In genomic region chr12:70367268-70368141, GRCh38 we compare ENCODE assay signal across 8 cellular contexts. TPM values are rescaled to one million over a fixed set of nuclear protein-coding genes. Genes with fewer than 3 reads are reported as not detected.
DNase-seq lines count a peak whose midpoint lies in the region; ATAC-seq, FAIRE-seq and TF ChIP-seq lines count a peak whose summit lies in the region.

No MANE protein-coding gene starts in this region.

- no peak for FAIRE-seq in D721Med (lab: Jason Lieb, UNC)

- peaks cover 0 to 25% (median 14%) of the 10 kb centered on the region in 11 experiments; a peak in 15 of 22 replicates for H4K20me1 ChIP-seq in BLaER1 treated with 17β-estradiol and CSF1 and Interleukin-3, amounts not matched to agents 10 nM and 100 nM
- H4K20me1 ChIP-seq in IMR-90 (ENCODE audit: insufficient read depth, low read length), result no peaks in the 10 kb centered on the region

- H4K8ac ChIP-seq in IMR-90 (ENCODE audit: low read depth in 2 of 2, low read length in 2 of 2) (no peak overlapping the region), mesendoderm (ENCODE audit: low read depth, low read length) (no peak overlapping the region)

- no peak overlapping the region for H2BK20ac ChIP-seq in IMR-90 (ENCODE audit: low read depth, low read length)

- no peak overlapping the region for H3K4ac ChIP-seq in IMR-90 (ENCODE audit: low read depth, low read length)
- H3K4ac ChIP-seq in mesendoderm (ENCODE audit: low read depth, low read length), result peak overlapping the region; percentile 1

- H3K9me1 ChIP-seq in IMR-90 (ENCODE audit: insufficient read depth, low read length), result no peaks in the 10 kb centered on the region

- H3K4me3 Mint-ChIP-seq in chondrocyte (ENCODE audit: unreplicated experiment), result peak overlapping the region; percentile 90

- H2BK15ac ChIP-seq in IMR-90 (ENCODE audit: low read depth, low read length), result no peak overlapping the region
- no peak overlapping the region for H2BK15ac ChIP-seq in mesendoderm (replicated peaks; ENCODE audit: low read depth)

- H2AK5ac ChIP-seq in IMR-90 (ENCODE audit: low read depth, low read length) (no peak overlapping the region), mesendoderm (ENCODE audit: low read length) (no peak overlapping the region)

- H3K4me1 ChIP-seq in BLaER1 treated with 17β-estradiol and CSF1 and Interleukin-3, amounts not matched to agents 10 nM and 100 nM, result peaks cover 7 to 28% (median 19%) of the 10 kb centered on the region in 10 experiments; a peak in 18 of 20 replicates
- H3K4me1 ChIP-seq in IMR-90 (ENCODE audit: control insufficient read depth, insufficient read depth, low read length), result peaks cover 3% of the 10 kb centered on the region; the same call in 1 of the 2 replicates
- no peaks in the 10 kb centered on the region for H3K4me1 ChIP-seq in mesendoderm (ENCODE audit: control insufficient read depth, low read depth, low read length)
- H3K4me1 ChIP-seq in uterus, result no peaks in the 10 kb centered on the region
- H3K4me1 ChIP-seq in body of pancreas, result peaks cover 24% of the 10 kb centered on the region

- H2BK120ac ChIP-seq in IMR-90 (ENCODE audit: low read depth, low read length) (no peak overlapping the region), mesendoderm (ENCODE audit: low read depth, low read length) (no peak overlapping the region)

- H3K4me2 ChIP-seq in BLaER1 treated with 17β-estradiol and CSF1 and Interleukin-3, amounts not matched to agents 10 nM and 100 nM, result peak overlapping the region; percentile 92 to 100 (median 98)
- H3K4me2 ChIP-seq in IMR-90 (ENCODE audit: low read depth, low read length), result peak overlapping the region; percentile 94
- H3K4me2 ChIP-seq in mesendoderm (ENCODE audit: low read length), result peak overlapping the region; percentile 44

- peaks cover 1% of the 10 kb centered on the region for H3K36me3 Mint-ChIP-seq in chondrocyte (ENCODE audit: low read depth)

- no peak overlapping the region for H3K27ac Mint-ChIP-seq in chondrocyte (ENCODE audit: unreplicated experiment)

- DNase-seq in IMR-90, result peak; percentile 11
- no peak for DNase-seq in chondrocyte (ENCODE audit: low spot score)
- peak; percentile 42 for DNase-seq in mesendoderm
- DNase-seq in uterus, result no peak
- no peak for DNase-seq in body of pancreas
- no peak for DNase-seq in D721Med (ENCODE audit: insufficient read length, low spot score)

- dilution Hi-C loops in IMR-90 (cut with HindIII; ENCODE audit: low sequenced_read_pairs, unreplicated experiment), result no loop called here

- no peaks in the 10 kb centered on the region for H3K9me3 Mint-ChIP-seq in chondrocyte (ENCODE audit: low read depth)

- H3K4me3 ChIP-seq in BLaER1 treated with 17β-estradiol and CSF1 and Interleukin-3, amounts not matched to agents 10 nM and 100 nM, result peak overlapping the region; percentile 67 to 81 (median 74)
- H3K4me3 ChIP-seq in IMR-90 (ENCODE audit: insufficient read depth, low read depth, low read length) (peak overlapping the region; percentile 85), mesendoderm (ENCODE audit: low read length) (peak overlapping the region; percentile 96), uterus (peak overlapping the region; percentile 45 to 71), body of pancreas (peak overlapping the region in 1 of 2 donors; percentile 43)

- peaks cover 36% of the 10 kb centered on the region for H3K79me2 ChIP-seq in mesendoderm (ENCODE audit: control insufficient read depth, insufficient read depth, low read length)

- no peak for TF ChIP-seq RAD21 in IMR-90 (IDR thresholded peaks at IDR 0.05; ENCODE audit: low read length)

- no peak overlapping the region for H4K5ac ChIP-seq in IMR-90 (ENCODE audit: low read depth, low read length)
- no peak overlapping the region for H4K5ac ChIP-seq in mesendoderm (ENCODE audit: low read length)

- peak overlapping the region in 7 of 11 experiments; percentile 43 to 76 (median 69); a peak in 10 of 22 replicates for H3K9ac ChIP-seq in BLaER1 treated with 17β-estradiol and CSF1 and Interleukin-3, amounts not matched to agents 10 nM and 100 nM
- H3K9ac ChIP-seq in IMR-90 (ENCODE audit: low read depth, low read length) (no peak overlapping the region), mesendoderm (ENCODE audit: low read length) (peak overlapping the region; percentile 96)

- POLR2A ChIA-PET in IMR-90 (lab: Charles Lee; ENCODE audit: unreplicated experiment), result no interaction called here

- no peaks in the 10 kb centered on the region for H3K9me3 ChIP-seq in BLaER1 treated with 17β-estradiol and CSF1 and Interleukin-3, amounts not matched to agents 10 nM and 100 nM (replicated peaks in 1 of 11)
- no peaks in the 10 kb centered on the region for H3K9me3 ChIP-seq in IMR-90 (ENCODE audit: control insufficient read depth, insufficient read depth, low read length)
- no peaks in the 10 kb centered on the region for H3K9me3 ChIP-seq in uterus
- peaks cover 0 to 3% (median 0%) of the 10 kb centered on the region in 3 donors for H3K9me3 ChIP-seq in body of pancreas

- H2AK9ac ChIP-seq in IMR-90 (replicated peaks; ENCODE audit: low read depth, low read length, poor library complexity), result peak overlapping the region; percentile 45

- H3K23ac ChIP-seq in IMR-90 (ENCODE audit: low read depth, low read length), result peak overlapping the region; percentile 73; the same call in 1 of the 2 replicates
- no peak overlapping the region for H3K23ac ChIP-seq in mesendoderm (ENCODE audit: low read length)

- TF ChIP-seq CTCF in IMR-90 (conservative IDR thresholded peaks at IDR 0.05; ENCODE audit: low read depth, low read length) (no peak), chondrocyte (IDR thresholded peaks at IDR 0.05) (no peak), uterus (IDR thresholded peaks at IDR 0.05) (no peak), body of pancreas (IDR thresholded peaks at IDR 0.05) (no peak), D721Med (IDR thresholded peaks at IDR 0.05; ENCODE audit: insufficient read depth, missing control alignments) (no peak)

- intact Hi-C loops in IMR-90 (cut with micrococcal nuclease) (loop anchor here (2.0 to 5.0 kb wide), 3 partner anchors 125 to 380 kb away; partner anchors contain the start of gene CNOT2), uterus (cut with DNase I; ENCODE audit: low total_unique reads) (no loop called here), body of pancreas (cut with DNase I) (no loop called here)

- H3K79me1 ChIP-seq in IMR-90 (ENCODE audit: low read depth in 1 of 2, low read length in 2 of 2) (no peaks in the 10 kb centered on the region), mesendoderm (ENCODE audit: low read length) (peaks cover 13% of the 10 kb centered on the region)

- H4K91ac ChIP-seq in IMR-90 (ENCODE audit: insufficient read depth, low read depth, low read length), result no peak overlapping the region

- in situ Hi-C loops in IMR-90 (cut with MboI; ENCODE audit: low sequenced_read_pairs), result no loop called here

- no peak overlapping the region for H3K27ac ChIP-seq in BLaER1 treated with 17β-estradiol and CSF1 and Interleukin-3, amounts not matched to agents 10 nM and 100 nM
- H3K27ac ChIP-seq in IMR-90 (ENCODE audit: insufficient read depth, low read length) (no peak overlapping the region), mesendoderm (ENCODE audit: low read depth, low read length) (no peak overlapping the region), uterus (peak overlapping the region in 1 of 2 donors; percentile 61), body of pancreas (no peak overlapping the region)

- no peak overlapping the region for H3K56ac ChIP-seq in IMR-90 (ENCODE audit: extremely low read depth, insufficient read depth, low read length)
- H3K56ac ChIP-seq in mesendoderm (ENCODE audit: low read length), result peak overlapping the region; percentile 98

- no peaks in the 10 kb centered on the region for H3K36me3 ChIP-seq in BLaER1 treated with 17β-estradiol and CSF1 and Interleukin-3, amounts not matched to agents 10 nM and 100 nM
- H3K36me3 ChIP-seq in IMR-90 (ENCODE audit: control insufficient read depth, insufficient read depth, low read length) (no peaks in the 10 kb centered on the region), mesendoderm (ENCODE audit: control insufficient read depth, insufficient read depth, low read length) (peaks cover 1% of the 10 kb centered on the region), uterus (no peaks in the 10 kb centered on the region), body of pancreas (replicated peaks in 1 of 2; ENCODE audit: insufficient read depth in 1 of 2, low read depth in 2 of 2) (no peaks in the 10 kb centered on the region)

- no peak overlapping the region for H3K18ac ChIP-seq in IMR-90 (ENCODE audit: low read depth, low read length)
- H3K18ac ChIP-seq in mesendoderm (ENCODE audit: low read length), result peak overlapping the region; percentile 25

- no peak overlapping the region for H2BK5ac ChIP-seq in IMR-90 (ENCODE audit: low read depth, low read length, poor library complexity, severe bottlenecking)
- H2BK5ac ChIP-seq in mesendoderm (ENCODE audit: low read length), result no peak overlapping the region

- H2AFZ ChIP-seq in IMR-90 (replicated peaks; ENCODE audit: low read length, poor library complexity), result peak overlapping the region; percentile 85

- peaks cover 50 to 65% (median 55%) of the 10 kb centered on the region in 11 experiments for H3K27me3 ChIP-seq in BLaER1 treated with 17β-estradiol and CSF1 and Interleukin-3, amounts not matched to agents 10 nM and 100 nM
- H3K27me3 ChIP-seq in IMR-90 (ENCODE audit: control insufficient read depth, insufficient read depth, low read length) (peaks cover 15% of the 10 kb centered on the region; the same call in 1 of the 2 replicates), mesendoderm (ENCODE audit: insufficient read depth, low read length, poor library complexity) (no peaks in the 10 kb centered on the region), uterus (no peaks in the 10 kb centered on the region), body of pancreas (peaks cover 0 to 11% of the 10 kb centered on the region in 2 donors)

- H3K4me1 Mint-ChIP-seq in chondrocyte (ENCODE audit: low read depth), result peaks cover 20% of the 10 kb centered on the region

- CTCF ChIA-PET in IMR-90 (lab: Yijun Ruan, JAX), result interaction anchor here (0.6 kb wide), 1 partner anchor 1181 kb away, joined by 3 read pairs; no protein-coding TSS in a partner anchor

- ATAC-seq in IMR-90 (ENCODE audit: low read depth) (no peak; the same call in 1 of the 2 replicates), body of pancreas (no peak), HG02571 (IDR thresholded peaks at IDR 0.05; ENCODE audit: unreplicated experiment) (no peak)

- BruUV-seq in IMR-90 (replicated peaks; lab: Mats Ljungman, UMichigan), result no TSS peak

- no CpG with 5 or more reads among the region's 19 CpGs for WGBS in IMR-90 (ENCODE audit: extremely low coverage in 2 of 2, insufficient read length in 1 of 2), 2 experiments
- WGBS in mesendoderm (ENCODE audit: extremely low coverage, insufficient coverage, low lambda C conversion rate), result no CpG with 5 or more reads among the region's 19 CpGs
- WGBS in body of pancreas, 2 donors, result 13 to 14% methylated on average over 13 to 19 of the region's 19 CpGs

- no peak overlapping the region for H3K14ac ChIP-seq in IMR-90 (replicated peaks; ENCODE audit: low read depth, low read length)

- TF ChIP-seq POLR2A in IMR-90 (IDR thresholded peaks at IDR 0.05; ENCODE audit: low read depth, low read length) (no peak), uterus (IDR thresholded peaks at IDR 0.05) (no peak), body of pancreas (IDR thresholded peaks at IDR 0.05) (no peak)

- peaks cover 8% of the 10 kb centered on the region for H3K27me3 Mint-ChIP-seq in chondrocyte (ENCODE audit: low read depth)

RNA-seq across cellular contexts. Expression of gene KCNMB4, which starts 1.4 kb away (rescaled TPM):
- total RNA-seq in IMR-90 (2012; rRNA removed) (0.90 and 1.4 TPM in 2 replicates), chondrocyte (2.9 to 3.7 TPM (median 3.3 TPM) in 3 replicates), uterus (10 to 100 TPM in 1 of 4 donors, 1 to 10 TPM in 3; 2.6 to 11.0 (median 3.1) TPM), body of pancreas (1 to 10 TPM in 1 of 2 donors, under 1 TPM in 1; 0.33 to 1.6 TPM)
- 1.1 TPM in 2 replicates for polyA plus RNA-seq in IMR-90 (2012; rRNA removed)
- polyA plus RNA-seq in IMR-90 (2012; cell fraction: cytosol; rRNA removed), result 0.51 and 0.73 TPM in 2 replicates
- 0.33 and 0.49 TPM in 2 replicates for polyA plus RNA-seq in IMR-90 (2012; cell fraction: nucleus; rRNA removed; ENCODE audit: low replicate concordance)
- polyA plus RNA-seq in mesendoderm (2013, experiment 1 of 2), result 9.6 TPM
- polyA plus RNA-seq in mesendoderm (2013, experiment 2 of 2), result 9.6 TPM

Comparison
In these comparisons a context has a peak if more than half of its experiments do, and no peak if none do; other contexts are left out.
1. H3K4me2 ChIP-seq: peak in every context shown above with its lines; median percentile 98 in BLaER1 treated with 17β-estradiol and CSF1 and Interleukin-3, amounts not matched to agents 10 nM and 100 nM; 94 in IMR-90; 44 in mesendoderm.
2. DNase-seq: peak in IMR-90 (single experiment) and mesendoderm (single experiment); none in chondrocyte (single experiment), uterus (0 of 2), body of pancreas (0 of 4) and D721Med (single experiment).